10 cellular contexts compared by ENCODE assay signal in genomic region chr11:64969209-64969608, GRCh38. TPM values are rescaled to one million over a fixed set of nuclear protein-coding genes. Genes with fewer than 3 reads are reported as not detected.
DNase-seq lines count a peak whose midpoint lies in the region; ATAC-seq and TF ChIP-seq lines count a peak whose summit lies in the region.
"Had no signal": no experiment of that assay in that cellular context is flagged by ENCODE, and none has a peak within 500 bp of the region (broad histone marks: within the 10 kb centered on the region; RNA-seq: fewer than 3 reads in every experiment).

No MANE protein-coding gene starts in this region.

- CTCF ChIA-PET in mammary epithelial cell (lab: Charles Lee; ENCODE audit: low non-redundant PET), result no interaction called here

- TF ChIP-seq CTCF in mammary epithelial cell (conservative IDR thresholded peaks at IDR 0.05 in 1 of 2, IDR thresholded peaks at IDR 0.05 in 1 of 2; ENCODE audit: extremely low read depth in 1 of 2, insufficient read depth in 1 of 2, low read depth in 1 of 2, low read length in 2 of 2), result no peak
- TF ChIP-seq CTCF in mucosa of descending colon (IDR thresholded peaks at IDR 0.05), result no peak

- no peak overlapping the region for H3K4me2 ChIP-seq in mammary epithelial cell (ENCODE audit: insufficient read depth, low read depth, low read length)

- no peak overlapping the region for H3K9ac ChIP-seq in mammary epithelial cell (ENCODE audit: insufficient read depth, low read length)

- peak overlapping the region; percentile 71 for H3K27ac ChIP-seq in mammary epithelial cell (ENCODE audit: insufficient read depth, low read depth, low read length)
- H3K27ac ChIP-seq: thoracic aorta had no signal

- dilution Hi-C loops in mammary epithelial cell (cut with HindIII; ENCODE audit: low sequenced_read_pairs), result no loop called here

- H3K4me1 ChIP-seq in mammary epithelial cell (ENCODE audit: insufficient read depth, low read length) (peaks cover 20% of the 10 kb centered on the region), mucosa of descending colon (ENCODE audit: low read depth) (peaks cover 14% of the 10 kb centered on the region)

- no TSS peak for BruUV-seq in mammary epithelial cell (replicated peaks; lab: Mats Ljungman, UMichigan)

- no peaks in the 10 kb centered on the region for H3K27me3 ChIP-seq in mammary epithelial cell (ENCODE audit: insufficient read depth, low read length)

- H3K9me3 ChIP-seq in mammary epithelial cell (replicated peaks; ENCODE audit: insufficient read depth, low read length) (no peaks in the 10 kb centered on the region), mucosa of descending colon (no peaks in the 10 kb centered on the region)
- H3K9me3 ChIP-seq: thoracic aorta had no signal

- no peaks in the 10 kb centered on the region for H3K36me3 ChIP-seq in mammary epithelial cell (ENCODE audit: insufficient read depth, low read length)
- no peaks in the 10 kb centered on the region for H3K36me3 ChIP-seq in mucosa of descending colon (ENCODE audit: low read depth)
- H3K36me3 ChIP-seq: thoracic aorta had no signal

- 37% methylated on average over 5 of the region's 5 CpGs for WGBS in mammary epithelial cell (ENCODE audit: low coverage, missing lambda C conversion rate)

- in situ Hi-C loops in G401 (cut with HindIII; ENCODE audit: low sequenced_read_pairs) (no loop called here), mammary epithelial cell (cut with MboI; ENCODE audit: low sequenced_read_pairs in 2 of 2) (no loop called here)

- intact Hi-C loops in mammary epithelial cell (cut with micrococcal nuclease) (no loop called here), mucosa of descending colon (cut with DNase I, micrococcal nuclease) (no loop called here)

- ATAC-seq in mucosa of descending colon, result peak; percentile 91
- ATAC-seq in HG03175 (IDR thresholded peaks at IDR 0.05; ENCODE audit: unreplicated experiment), result no peak
- ATAC-seq in HG03159 (IDR thresholded peaks at IDR 0.05; ENCODE audit: unreplicated experiment), result no peak

- no peaks in the 10 kb centered on the region for H3K79me2 ChIP-seq in mammary epithelial cell (ENCODE audit: insufficient read depth, low read length)

- no peak overlapping the region for H2AFZ ChIP-seq in mammary epithelial cell (ENCODE audit: low read depth, low read length)

- H3K4me3 ChIP-seq in mammary epithelial cell (replicated peaks in 1 of 3; ENCODE audit: insufficient read depth in 1 of 3, low read depth in 2 of 3, low read length in 3 of 3) (no peak overlapping the region), mucosa of descending colon (no peak overlapping the region)
- H3K4me3 ChIP-seq: thoracic aorta had no signal

- DNase-seq in G401 (ENCODE audit: low spot score), result peak; percentile 91
- peak; percentile 63 for DNase-seq in NCI-H2227 treated with DMSO at 0.1 percent for 48 hours (lab: John Stamatoyannopoulos, UW)
- DNase-seq in mammary epithelial cell, result peak; percentile 85
- DNase-seq in mucosa of descending colon, result peak in 1 of 3 donors; percentile 53
- DNase-seq in activated CD8-positive, alpha-beta memory T cell treated with anti-CD3 and anti-CD28 coated beads for 24 hours, result no peak
- DNase-seq: cortex of kidney; stimulated activated CD4-positive, alpha-beta T cell treated with anti-CD3 and anti-CD28 coated beads, Interleukin-4, amount 100 ng/mL, for 1 hour had no signal

- no peaks in the 10 kb centered on the region for H4K20me1 ChIP-seq in mammary epithelial cell (ENCODE audit: insufficient read depth, low read length)

RNA-seq across cellular contexts. Expression of gene MAJIN, which starts 2.7 kb away (rescaled TPM):
- not detected in 2 replicates for total RNA-seq in G401 (2014; rRNA removed; shearing (Covaris generic))
- total RNA-seq in mammary epithelial cell (not detected), mucosa of descending colon (not detected)
- not detected for polyA plus RNA-seq in mammary epithelial cell
- not detected for polyA minus RNA-seq in mammary epithelial cell
- total RNA-seq: thoracic aorta had no signal

RNA-seq across cellular contexts. Expression of gene BATF2, which starts 27.6 kb away (rescaled TPM):
- 0.37 and 4.1 TPM in 2 replicates for total RNA-seq in G401 (2014; rRNA removed; shearing (Covaris generic))
- total RNA-seq in mammary epithelial cell (1 to 10 TPM; 1.3 to 2.4 TPM), mucosa of descending colon (10 to 100 TPM; 12.7 to 25.3 (median 18.0) TPM)
- 0.67 TPM for polyA plus RNA-seq in mammary epithelial cell
- polyA minus RNA-seq in mammary epithelial cell, result not detected

RNA-seq across cellular contexts. Expression of gene GPHA2, which starts 33.5 kb away (rescaled TPM):
- total RNA-seq in G401 (2014; rRNA removed; shearing (Covaris generic)), result 0.54 and 0.80 TPM in 2 replicates
- total RNA-seq in mammary epithelial cell (not detected), mucosa of descending colon (not detected)
- polyA plus RNA-seq in mammary epithelial cell, result not detected
- not detected for polyA minus RNA-seq in mammary epithelial cell
- total RNA-seq: thoracic aorta had no signal

RNA-seq across cellular contexts. Expression of gene PPP2R5B, which starts 44.7 kb away (rescaled TPM):
- 11.7 and 20.5 TPM in 2 replicates for total RNA-seq in G401 (2014; rRNA removed; shearing (Covaris generic))
- total RNA-seq in mammary epithelial cell, result 10 to 100 TPM; 13.8 to 32.7 TPM
- polyA plus RNA-seq in mammary epithelial cell, result 11.4 TPM
- polyA minus RNA-seq in mammary epithelial cell, result 14.2 TPM
- total RNA-seq in mucosa of descending colon, result 10 to 100 TPM; 23.0 to 39.7 (median 23.2) TPM

RNA-seq across cellular contexts. Expression of gene ARL2, which starts 44.8 kb away (rescaled TPM):
- total RNA-seq in G401 (2014; rRNA removed; shearing (Covaris generic)), result 175 and 216 TPM in 2 replicates
- total RNA-seq in mammary epithelial cell (10 to 100 TPM; 50.3 to 51.2 TPM), mucosa of descending colon (10 to 100 TPM; 70.1 to 90.6 (median 71.4) TPM)
- polyA plus RNA-seq in mammary epithelial cell, result 86.4 TPM
- 25.2 TPM for polyA minus RNA-seq in mammary epithelial cell
